8 cellular contexts compared by ENCODE assay signal in genomic region chr18:21741511-21742322, GRCh38. TPM values are rescaled to one million over a fixed set of nuclear protein-coding genes. Genes with fewer than 3 reads are reported as not detected.
DNase-seq lines count a peak whose midpoint lies in the region; ATAC-seq, FAIRE-seq and TF ChIP-seq lines count a peak whose summit lies in the region.

No MANE protein-coding gene starts in this region.

- no peak for TF ChIP-seq POLR2A in Peyer's patch (IDR thresholded peaks at IDR 0.05)

- FAIRE-seq in GM18507 (lab: Jason Lieb, UNC): peak; percentile 18

- intact Hi-C loops in ascending aorta (cut with DNase I): loop anchor here (1.0 to 10.0 kb wide), 2 partner anchors 141 to 423 kb away; partner anchors contain the start of genes ESCO1 and GATA6

- H3K4me1 ChIP-seq in Peyer's patch (peaks cover 0 to 25% (median 2%) of the 10 kb centered on the region in 4 donors), ascending aorta (peaks cover 0 to 5% of the 10 kb centered on the region in 2 donors), iPS-15b (ENCODE audit: control insufficient read depth, insufficient read depth, low read length) (peaks cover 13% of the 10 kb centered on the region), skeletal muscle satellite cell (ENCODE audit: control insufficient read depth, insufficient read depth, low read length) (peaks cover 8% of the 10 kb centered on the region)

- H3K4me3 ChIP-seq in AG04449 (ENCODE audit: low read depth, low read length) (peak overlapping the region; percentile 89), Peyer's patch (peak overlapping the region; percentile 94 to 100 (median 98)), ascending aorta (peak overlapping the region; percentile 76 to 88), iPS-15b (ENCODE audit: low read depth, low read length) (peak overlapping the region; percentile 70), skeletal muscle satellite cell (ENCODE audit: low read length) (peak overlapping the region; percentile 99)

- H3K27ac ChIP-seq in Peyer's patch (peak overlapping the region; percentile 94 to 100 (median 98)), ascending aorta (peak overlapping the region; percentile 96 to 99)

- H3K9ac ChIP-seq in iPS-15b (ENCODE audit: low read depth, low read length) (peak overlapping the region; percentile 5), skeletal muscle satellite cell (ENCODE audit: low read depth, low read length) (peak overlapping the region; percentile 98)

- DNase-seq in AG04449 (ENCODE audit: low read depth, low spot score) (no peak), GM18507 (ENCODE audit: extremely low spot score, insufficient read length, low read depth) (no peak), Peyer's patch (peak; percentile 28 to 62 (median 59)), ascending aorta (ENCODE audit: low spot score in 2 of 2) (peak in 1 of 2 donors; percentile 68), NCI-H2196 treated with DMSO at 0.1 percent for 48 hours (lab: John Stamatoyannopoulos, UW; ENCODE audit: unreplicated experiment) (no peak)

- peak overlapping the region; percentile 85 for H3K4me2 ChIP-seq in skeletal muscle satellite cell (ENCODE audit: low read length)

- peak; percentile 20 for ATAC-seq in HG03066 (IDR thresholded peaks at IDR 0.05; ENCODE audit: low read depth, unreplicated experiment)

- CTCF ChIA-PET in AG04449 (lab: Yijun Ruan, JAX): interaction anchor here (0.6 to 1.1 kb wide), 2 partner anchors 129 to 141 kb away, joined by 3 read pairs; partner anchors contain the start of genes ESCO1 and SNRPD1

- TF ChIP-seq CTCF in AG04449 (IDR thresholded peaks at IDR 0.05; ENCODE audit: insufficient read depth, low read length, missing control alignments) (no peak), Peyer's patch (IDR thresholded peaks at IDR 0.05) (peak in 1 of 6 experiments; percentile 2), ascending aorta (IDR thresholded peaks at IDR 0.05) (peak in 1 of 3 experiments; percentile 2)

- POLR2A ChIA-PET in AG04449 (lab: Yijun Ruan, JAX): interaction anchor here (1.5 kb wide), 1 partner anchor 14 kb away, joined by 4 read pairs; no protein-coding TSS in a partner anchor

- H3K36me3 ChIP-seq in Peyer's patch (no peaks in the 10 kb centered on the region), ascending aorta (no peaks in the 10 kb centered on the region), iPS-15b (ENCODE audit: control insufficient read depth, insufficient read depth, low read length) (no peaks in the 10 kb centered on the region), skeletal muscle satellite cell (ENCODE audit: insufficient read depth, low read length) (no peaks in the 10 kb centered on the region)

- H3K27me3 ChIP-seq in Peyer's patch (no peaks in the 10 kb centered on the region), ascending aorta (no peaks in the 10 kb centered on the region), iPS-15b (ENCODE audit: control insufficient read depth, insufficient read depth, low read length) (no peaks in the 10 kb centered on the region), skeletal muscle satellite cell (ENCODE audit: control insufficient read depth, insufficient read depth, low read length) (no peaks in the 10 kb centered on the region)

- H3K9me3 ChIP-seq in Peyer's patch: no peaks in the 10 kb centered on the region
- no peaks in the 10 kb centered on the region for H3K9me3 ChIP-seq in ascending aorta
- no peaks in the 10 kb centered on the region for H3K9me3 ChIP-seq in iPS-15b (ENCODE audit: control insufficient read depth, insufficient read depth, low read length)
- H3K9me3 ChIP-seq in skeletal muscle satellite cell (replicated peaks; ENCODE audit: low read length): no peaks in the 10 kb centered on the region

RNA-seq across cellular contexts. Expression of gene MIB1, which starts 1.1 kb away (rescaled TPM):
- total RNA-seq in Peyer's patch: 10 to 100 TPM; 13.8 to 47.0 (median 18.3) TPM
- 11.0 TPM for total RNA-seq in ascending aorta
- 26.4 and 37.0 TPM in 2 replicates for total RNA-seq in skeletal muscle satellite cell (2012; rRNA removed)

RNA-seq across cellular contexts. Expression of gene ABHD3, which starts 37.1 kb away (rescaled TPM):
- total RNA-seq in Peyer's patch: 100 to 1,000 TPM in 1 of 4 donors, 10 to 100 TPM in 3; 23.1 to 133 (median 47.2) TPM
- total RNA-seq in ascending aorta: 9.6 TPM
- total RNA-seq in skeletal muscle satellite cell (2012; rRNA removed): 6.8 TPM in 2 replicates

Comparison
In these comparisons a context has a peak if more than half of its experiments do, and no peak if none do; other contexts are left out.
1. DNase-seq: peak in Peyer's patch (3 of 3); none in AG04449 (single experiment), GM18507 (single experiment) and NCI-H2196 treated with DMSO at 0.1 percent for 48 hours (single experiment).
2. Peak in every context shown above with its lines, with median percentiles within 50 percentile points of each other: H3K4me3 ChIP-seq.